In genomic region chr11:108698844-108699642, GRCh38 we compare ENCODE assay signal across 11 cellular contexts. TPM values are rescaled to one million over a fixed set of nuclear protein-coding genes. Genes with fewer than 3 reads are reported as not detected.
DNase-seq lines count a peak whose midpoint lies in the region; ATAC-seq and TF ChIP-seq lines count a peak whose summit lies in the region.
"Had no signal": no experiment of that assay in that cellular context is flagged by ENCODE, and none has a peak within 500 bp of the region (broad histone marks: within the 10 kb centered on the region; RNA-seq: fewer than 3 reads in every experiment).

No MANE protein-coding gene starts in this region.

- H3K36me3 ChIP-seq in spleen (peaks cover 0 to 70% (median 8%) of the 10 kb centered on the region in 6 donors), aorta (ENCODE audit: control insufficient read depth in 1 of 2, insufficient read depth in 2 of 2, low read length in 1 of 2) (peaks cover 0 to 3% of the 10 kb centered on the region in 2 donors)

- H3K27ac ChIP-seq in foreskin keratinocyte (peak overlapping the region; percentile 44), spleen (no peak overlapping the region), aorta (ENCODE audit: low read depth in 1 of 2, low read length in 2 of 2) (no peak overlapping the region)
- H3K27ac ChIP-seq: coronary artery, testis had no signal

- DNase-seq in foreskin keratinocyte, result peak; percentile 83 to 91
- no peak for DNase-seq in HUDEP-2 (lab: John Stamatoyannopoulos, UW; ENCODE audit: unreplicated experiment in 76 of 76)
- DNase-seq in HEK293T (ENCODE audit: extremely low spot score), result no peak
- no peak for DNase-seq in spleen
- no peak for DNase-seq in aorta
- DNase-seq: testis had no signal

- ATAC-seq in GM18511 (IDR thresholded peaks at IDR 0.05; ENCODE audit: unreplicated experiment), result peak; percentile 82
- peak; percentile 77 for ATAC-seq in GM21619 (IDR thresholded peaks at IDR 0.05; ENCODE audit: unreplicated experiment)
- ATAC-seq in HG03342 (IDR thresholded peaks at IDR 0.05; ENCODE audit: unreplicated experiment), result peak; percentile 58
- peak; percentile 90 for ATAC-seq in foreskin keratinocyte
- no peak for ATAC-seq in aorta (ENCODE audit: low FRiP score)
- ATAC-seq: Right ventricle myocardium inferior had no signal

- WGBS in spleen, 5 donors, result 95 to 98% (median 96%) methylated on average over 4 of the region's 4 CpGs
- 90 to 95% methylated on average over 4 of the region's 4 CpGs for WGBS in aorta, 2 donors

- TF ChIP-seq POLR2A in spleen (IDR thresholded peaks at IDR 0.05), result no peak

- CTCF ChIA-PET in HEK293T (lab: Yijun Ruan, JAX), result no interaction called here

- TF ChIP-seq CTCF in foreskin keratinocyte (conservative IDR thresholded peaks at IDR 0.05), result no peak
- no peak for TF ChIP-seq CTCF in spleen (IDR thresholded peaks at IDR 0.05 in 8 of 11, conservative IDR thresholded peaks at IDR 0.05 in 3 of 11)

- intact Hi-C loops in spleen (cut with DNase I; ENCODE audit: low total_unique reads), result loop anchor here (10.0 kb wide), 1 partner anchor 1006 kb away; no protein-coding TSS in a partner anchor
- intact Hi-C loops in aorta (cut with DNase I), result loop anchor here (5.0 to 10.0 kb wide), 3 partner anchors 173 to 1243 kb away; no protein-coding TSS in a partner anchor

- POLR2A ChIA-PET in HEK293T (lab: Yijun Ruan, JAX), result no interaction called here

- H3K9me3 ChIP-seq in spleen, result no peaks in the 10 kb centered on the region
- H3K9me3 ChIP-seq in aorta (ENCODE audit: control insufficient read depth, low read length), result no peaks in the 10 kb centered on the region
- H3K9me3 ChIP-seq: testis had no signal

- H3K4me1 ChIP-seq in foreskin keratinocyte (peaks cover 29% of the 10 kb centered on the region), spleen (peaks cover 0 to 7% (median 0%) of the 10 kb centered on the region in 6 donors), aorta (ENCODE audit: control insufficient read depth in 1 of 2, insufficient read depth in 2 of 2, low read length in 2 of 2) (no peaks in the 10 kb centered on the region)
- H3K4me1 ChIP-seq: testis had no signal

- H3K4me3 ChIP-seq in spleen (no peak overlapping the region), aorta (ENCODE audit: low read length in 2 of 2) (no peak overlapping the region)
- H3K4me3 ChIP-seq: coronary artery, testis had no signal

- H3K27me3 ChIP-seq in foreskin keratinocyte (no peaks in the 10 kb centered on the region), spleen (replicated peaks in 1 of 7) (no peaks in the 10 kb centered on the region), aorta (ENCODE audit: control insufficient read depth in 1 of 2, insufficient read depth in 2 of 2, low read length in 1 of 2) (no peaks in the 10 kb centered on the region)
- H3K27me3 ChIP-seq: testis had no signal

TF ChIP-seq in HEK293T, 16 proteins besides CTCF, POLR2A, EP300 and RAD21:
- TF ChIP-seq FOXK2 (IDR thresholded peaks at IDR 0.05) (no peak), SUZ12 (IDR thresholded peaks at IDR 0.05) (no peak), FOXA1 (IDR thresholded peaks at IDR 0.05) (no peak), ELF4 (IDR thresholded peaks at IDR 0.05) (no peak), L3MBTL2 (conservative IDR thresholded peaks at IDR 0.05) (no peak), FOXM1 (IDR thresholded peaks at IDR 0.05; ENCODE audit: borderline replicate concordance) (no peak), HDGF (IDR thresholded peaks at IDR 0.05; ENCODE audit: borderline replicate concordance) (no peak), SP1 (IDR thresholded peaks at IDR 0.05) (no peak), CTBP1 (IDR thresholded peaks at IDR 0.05; ENCODE audit: borderline replicate concordance) (no peak), NFRKB (IDR thresholded peaks at IDR 0.05) (no peak), LEF1 (IDR thresholded peaks at IDR 0.05; ENCODE audit: borderline replicate concordance) (no peak), ARNT (IDR thresholded peaks at IDR 0.05) (no peak), TARDBP (IDR thresholded peaks at IDR 0.05) (no peak), PKNOX1 (IDR thresholded peaks at IDR 0.05) (no peak), BHLHE40 (IDR thresholded peaks at IDR 0.05; ENCODE audit: borderline replicate concordance) (no peak), ZNF384 (IDR thresholded peaks at IDR 0.05) (no peak)

RNA-seq across cellular contexts. Expression of gene DDX10, which starts 34.2 kb away (rescaled TPM):
- total RNA-seq in foreskin keratinocyte, result 28.6 and 31.0 TPM in 2 replicates
- 27.4 and 31.9 TPM in 2 replicates for polyA plus RNA-seq in foreskin keratinocyte
- total RNA-seq in spleen, result 10 to 100 TPM; 19.8 to 39.3 (median 25.6) TPM
- 10 to 100 TPM; 17.5 to 24.3 (median 21.1) TPM for polyA plus RNA-seq in spleen
- total RNA-seq in aorta, result 10 to 100 TPM; 18.8 to 24.2 TPM
- 10 to 100 TPM in 1 of 2 donors, 1 to 10 TPM in 1; 9.3 to 11.8 TPM for polyA plus RNA-seq in aorta

Comparison
In these comparisons a context has a peak if more than half of its experiments do, and no peak if none do; other contexts are left out.
1. DNase-seq: peak in foreskin keratinocyte (2 of 2); none in HUDEP-2 (0 of 76), HEK293T (single experiment), spleen (single experiment) and aorta (0 of 2).